ENCODE assay signal across 15 cellular contexts in the genomic region with DNA sequence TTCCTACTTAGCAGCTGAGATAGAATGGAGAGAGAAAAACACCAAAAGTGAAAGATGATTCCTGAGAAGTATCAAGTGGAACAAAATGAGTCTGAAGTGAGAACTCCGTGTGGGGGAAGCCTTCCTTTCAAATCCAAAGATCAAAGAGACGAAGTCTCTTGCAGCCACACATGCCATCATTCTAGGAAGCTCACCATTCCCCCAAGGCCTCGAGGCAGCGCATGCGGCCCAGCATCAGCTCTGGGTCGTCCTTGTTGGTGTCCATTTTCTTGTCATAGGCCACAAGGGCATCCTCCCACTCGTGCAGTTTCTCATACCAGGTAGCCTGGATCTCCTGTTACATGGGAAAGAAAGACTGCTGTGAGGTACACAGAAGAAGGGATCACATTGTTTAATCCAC. TPM values are rescaled to one million over a fixed set of nuclear protein-coding genes. Genes with fewer than 3 reads are reported as not detected.
A peak's percentile ranks its signal among the peaks of the same experiment; 100 is the strongest.
DNase-seq lines count a peak whose midpoint lies in the region; TF ChIP-seq lines count a peak whose summit lies in the region.
"Had no signal": no experiment of that assay in that cellular context is flagged by ENCODE, and none has a peak within 500 bp of the region (broad histone marks: within the 10 kb centered on the region; RNA-seq: fewer than 3 reads in every experiment).

No MANE protein-coding gene starts in this region.

- no peaks in the 10 kb centered on the region; the same call in 1 of the 2 replicates for H3K79me2 ChIP-seq in GM23248 (ENCODE audit: insufficient read depth)

- in situ Hi-C loops in GM23248 (cut with MboI) = no loop called here

- H3K9me3 Mint-ChIP-seq in chondrocyte (ENCODE audit: low read depth) = no peaks in the 10 kb centered on the region
- H3K9me3 Mint-ChIP-seq: CD8-positive, alpha-beta memory T cell; naive thymus-derived CD8-positive, alpha-beta T cell had no signal

- H3K4me3 ChIP-seq in GM23248 (no peak overlapping the region), skeletal muscle tissue (ENCODE audit: low read length in 3 of 3) (no peak overlapping the region)
- H3K4me3 ChIP-seq: HAP-1 had no signal

- H3K36me3 ChIP-seq in GM23248 (ENCODE audit: low read depth) (peaks cover 10% of the 10 kb centered on the region; the same call in 1 of the 2 replicates), skeletal muscle tissue (ENCODE audit: control insufficient read depth in 3 of 3, insufficient read depth in 3 of 3, low read length in 3 of 3) (peaks cover 0 to 26% (median 0%) of the 10 kb centered on the region in 3 donors)

- H3K27ac Mint-ChIP-seq in chondrocyte (ENCODE audit: unreplicated experiment) = peak overlapping the region; percentile 97

- H2AFZ ChIP-seq in GM23248 = no peak overlapping the region

- DNase-seq in GM23248 (no peak), chondrocyte (ENCODE audit: low spot score) (no peak), DMS53 (lab: John Stamatoyannopoulos, UW) (no peak), NCI-H2107 (lab: John Stamatoyannopoulos, UW) (no peak), globus pallidus (ENCODE audit: low spot score) (no peak)
- DNase-seq: CD8-positive, alpha-beta memory T cell; glutamatergic neuron; left colon; naive thymus-derived CD8-positive, alpha-beta T cell; NCI-H2227 treated with DMSO at 0.1 percent for 48 hours had no signal

- no peaks in the 10 kb centered on the region for H3K9me3 ChIP-seq in GM23248 (ENCODE audit: low read depth)
- no peaks in the 10 kb centered on the region for H3K9me3 ChIP-seq in skeletal muscle tissue (ENCODE audit: control insufficient read depth in 3 of 3, low read length in 3 of 3)
- H3K9me3 ChIP-seq: HAP-1 had no signal

- 97 to 99% methylated on average over 7 of the region's 7 CpGs for WGBS in GM23248 (ENCODE audit: low coverage in 1 of 2, low lambda C conversion rate in 2 of 2, missing lambda C conversion rate in 2 of 2), 2 experiments

- H3K36me3 Mint-ChIP-seq in chondrocyte (ENCODE audit: low read depth) = peaks cover 13% of the 10 kb centered on the region

- TF ChIP-seq CTCF in C4-2B (conservative IDR thresholded peaks at IDR 0.05) = no peak
- TF ChIP-seq CTCF in chondrocyte (IDR thresholded peaks at IDR 0.05) = no peak

- no peaks in the 10 kb centered on the region for H3K27me3 Mint-ChIP-seq in chondrocyte (ENCODE audit: low read depth)
- H3K27me3 Mint-ChIP-seq: naive thymus-derived CD8-positive, alpha-beta T cell had no signal

- no peak overlapping the region for H3K4me2 ChIP-seq in GM23248 (ENCODE audit: unreplicated experiment)

- H3K9ac ChIP-seq in GM23248 (no peak overlapping the region; the same call in 1 of the 2 replicates), skeletal muscle tissue (ENCODE audit: low read depth in 1 of 3, low read length in 3 of 3) (peak overlapping the region in 2 of 3 donors; percentile 43 to 58)

- H3K27ac ChIP-seq in C4-2B = peak overlapping the region; percentile 6; the same call in 1 of the 2 replicates
- H3K27ac ChIP-seq in GM23248 = peak overlapping the region; percentile 99; the same call in 1 of the 2 replicates
- peak overlapping the region; percentile 94 for H3K27ac ChIP-seq in skeletal muscle tissue (ENCODE audit: low read depth, low read length)

- H3F3A ChIP-seq in GM23248 (ENCODE audit: insufficient read depth) = peaks cover 22% of the 10 kb centered on the region

- H3K9me2 ChIP-seq in GM23248 (ENCODE audit: insufficient read depth) = no peaks in the 10 kb centered on the region

- H3K4me1 Mint-ChIP-seq in chondrocyte (ENCODE audit: low read depth) = peaks cover 42% of the 10 kb centered on the region

- no peak overlapping the region for H3K4me3 Mint-ChIP-seq in chondrocyte (ENCODE audit: unreplicated experiment)
- H3K4me3 Mint-ChIP-seq: naive thymus-derived CD8-positive, alpha-beta T cell had no signal

- no peaks in the 10 kb centered on the region for H4K20me1 ChIP-seq in GM23248 (ENCODE audit: insufficient read depth)

- H3K4me1 ChIP-seq in GM23248 (ENCODE audit: insufficient read depth) (peaks cover 25% of the 10 kb centered on the region), skeletal muscle tissue (ENCODE audit: control insufficient read depth in 3 of 3, insufficient read depth in 3 of 3, low read length in 3 of 3) (peaks cover 27 to 34% (median 28%) of the 10 kb centered on the region in 3 donors)
- H3K4me1 ChIP-seq: HAP-1 had no signal

- H3K27me3 ChIP-seq in GM23248 (replicated peaks; ENCODE audit: insufficient read depth) (no peaks in the 10 kb centered on the region), skeletal muscle tissue (ENCODE audit: control insufficient read depth in 3 of 3, insufficient read depth in 3 of 3, low read length in 3 of 3) (no peaks in the 10 kb centered on the region)

RNA-seq across cellular contexts. Expression of a gene that starts 32.2 kb away (rescaled TPM):
- total RNA-seq in GM23248 (2014; rRNA removed; shearing (Covaris generic)) = not detected in 2 replicates
- polyA plus RNA-seq in GM23248 (2016; fragmentation: Nextera tagmentation; extraction: Ambion mirVana) = not detected in 2 replicates
- 0.15 TPM in 1 of 3 replicates, not detected in the others for total RNA-seq in chondrocyte
- 5.2 TPM for total RNA-seq in skeletal muscle tissue
- total RNA-seq: activated CD8-positive, alpha-beta memory T cell treated with anti-CD3 and anti-CD28 coated beads for 36 hours; CD8-positive, alpha-beta memory T cell; HT-29; naive thymus-derived CD8-positive, alpha-beta T cell had no signal
- polyA plus RNA-seq: CD8-positive, alpha-beta memory T cell; naive thymus-derived CD8-positive, alpha-beta T cell had no signal

RNA-seq across cellular contexts. Expression of a gene that starts 57.3 kb away (rescaled TPM):
- total RNA-seq in GM23248 (2014; rRNA removed; shearing (Covaris generic)) = 45.4 and 60.8 TPM in 2 replicates
- polyA plus RNA-seq in GM23248 (2016; fragmentation: Nextera tagmentation; extraction: Ambion mirVana) = 50.9 and 51.2 TPM in 2 replicates
- 49.1 to 57.2 TPM (median 49.8 TPM) in 3 replicates for total RNA-seq in chondrocyte
- 28.2 TPM for total RNA-seq in skeletal muscle tissue

Comparison
In these comparisons a context has a peak if more than half of its experiments do, and no peak if none do; other contexts are left out.
1. H3K27ac ChIP-seq: peak in every context shown above with its lines; median percentile 99 in GM23248; 94 in skeletal muscle tissue; 6 in C4-2B.